In genomic region chr19:3024509-3024869, GRCh38 we compare ENCODE assay signal across 18 cellular contexts. TPM values are rescaled to one million over a fixed set of nuclear protein-coding genes. Genes with fewer than 3 reads are reported as not detected.
A peak's percentile ranks its signal among the peaks of the same experiment; 100 is the strongest.
DNase-seq lines count a peak whose midpoint lies in the region; ATAC-seq and TF ChIP-seq lines count a peak whose summit lies in the region.
"Had no signal": no experiment of that assay in that cellular context is flagged by ENCODE, and none has a peak within 500 bp of the region (broad histone marks: within the 10 kb centered on the region; RNA-seq: fewer than 3 reads in every experiment).

No MANE protein-coding gene starts in this region.

- H3K36me3 ChIP-seq in WERI-Rb-1, result no peaks in the 10 kb centered on the region
- H3K36me3 ChIP-seq: gastrocnemius medialis, SJCRH30 had no signal

- TF ChIP-seq CTCF in WERI-Rb-1 (IDR thresholded peaks at IDR 0.05; ENCODE audit: low read depth, low read length) (no peak), epithelial cell of esophagus (IDR thresholded peaks at IDR 0.05; ENCODE audit: insufficient read depth, low read depth, low read length, missing control alignments) (no peak), type B pancreatic cell (conservative IDR thresholded peaks at IDR 0.05) (no peak), GM10266 (IDR thresholded peaks at IDR 0.05; ENCODE audit: control insufficient read depth, insufficient read depth, low read depth, missing control alignments) (no peak)

- H3K27me3 ChIP-seq in WERI-Rb-1 (ENCODE audit: insufficient read depth, low read depth, severe bottlenecking), result no peaks in the 10 kb centered on the region
- H3K27me3 ChIP-seq: gastrocnemius medialis had no signal

- peak; percentile 33 for DNase-seq in stimulated activated CD4-positive, alpha-beta T cell treated with anti-CD3 and anti-CD28 coated beads, Interleukin-4, amount 100 ng/mL, for 24 hours
- no peak for DNase-seq in stimulated activated CD4-positive, alpha-beta T cell treated with anti-CD3 and anti-CD28 coated beads, Interleukin-4, amount 100 ng/mL, for 4 hours
- DNase-seq in WERI-Rb-1 (no peak), epithelial cell of esophagus (ENCODE audit: low read depth) (peak; percentile 29), type B pancreatic cell (ENCODE audit: extremely low spot score, unreplicated experiment) (no peak), GM10266 (ENCODE audit: extremely low spot score) (no peak), NCI-H2171 treated with DMSO at 0.1 percent for 48 hours (lab: John Stamatoyannopoulos, UW) (no peak)
- DNase-seq: activated CD8-positive, alpha-beta memory T cell treated with anti-CD3 and anti-CD28 coated beads, Interleukin-2, amount 50 U/mL, for 48 hours; aorta; gastrocnemius medialis; KG1; mammary epithelial cell; NCI-H1092 treated with DMSO at 0.1 percent for 48 hours; NCI-H2227 treated with DMSO at 0.1 percent for 48 hours; SJCRH30; tibial artery had no signal

- H3K36me3 Mint-ChIP-seq in type B pancreatic cell, result peaks cover 6% of the 10 kb centered on the region

- H3K4me1 Mint-ChIP-seq in type B pancreatic cell (ENCODE audit: unreplicated experiment), result peaks cover 12% of the 10 kb centered on the region

- H3K9me3 ChIP-seq in WERI-Rb-1 (ENCODE audit: severe bottlenecking), result no peaks in the 10 kb centered on the region
- H3K9me3 ChIP-seq: gastrocnemius medialis, SJCRH30, tibial artery had no signal

- H3K27me3 Mint-ChIP-seq in type B pancreatic cell, result peaks cover 22% of the 10 kb centered on the region

- H3K4me3 ChIP-seq in WERI-Rb-1 (ENCODE audit: low read depth, low read length), result peak overlapping the region; percentile 41
- H3K4me3 ChIP-seq in epithelial cell of esophagus (ENCODE audit: low read length), result no peak overlapping the region
- H3K4me3 ChIP-seq: gastrocnemius medialis, SJCRH30, tibial artery had no signal

- H3K27ac ChIP-seq in WERI-Rb-1, result peak overlapping the region; percentile 90
- H3K27ac ChIP-seq: gastrocnemius medialis, SJCRH30, tibial artery had no signal

- no peak for ATAC-seq in HG03045 (IDR thresholded peaks at IDR 0.05; ENCODE audit: unreplicated experiment)
- ATAC-seq: gastrocnemius medialis had no signal

- H3K27ac Mint-ChIP-seq in type B pancreatic cell, result no peak overlapping the region

- H3K4me3 Mint-ChIP-seq in type B pancreatic cell, result peak overlapping the region; percentile 31
- H3K4me3 Mint-ChIP-seq: neural crest cell had no signal

- H3K9me3 Mint-ChIP-seq in type B pancreatic cell, result no peaks in the 10 kb centered on the region
- H3K9me3 Mint-ChIP-seq: neural crest cell had no signal

RNA-seq across cellular contexts. Expression of gene TLE2, which starts 4.6 kb away (rescaled TPM):
- 37.7 and 52.8 TPM in 2 replicates for total RNA-seq in type B pancreatic cell (ENCODE audit: low replicate concordance)

RNA-seq across cellular contexts. Expression of gene TLE5, which starts 37.8 kb away (rescaled TPM):
- 302 and 418 TPM in 2 replicates for total RNA-seq in type B pancreatic cell (ENCODE audit: low replicate concordance)

RNA-seq across cellular contexts. Expression of gene TLE6, which starts 47.1 kb away (rescaled TPM):
- 3.8 TPM in 2 replicates for total RNA-seq in type B pancreatic cell (ENCODE audit: low replicate concordance)

Comparison
In these comparisons a context has a peak if more than half of its experiments do, and no peak if none do; other contexts are left out.
1. DNase-seq: peak in stimulated activated CD4-positive, alpha-beta T cell treated with anti-CD3 and anti-CD28 coated beads, Interleukin-4, amount 100 ng/mL, for 24 hours (single experiment) and epithelial cell of esophagus (single experiment); none in stimulated activated CD4-positive, alpha-beta T cell treated with anti-CD3 and anti-CD28 coated beads, Interleukin-4, amount 100 ng/mL, for 4 hours (0 of 2), WERI-Rb-1 (single experiment), type B pancreatic cell (single experiment), GM10266 (single experiment) and NCI-H2171 treated with DMSO at 0.1 percent for 48 hours (single experiment).